8 cellular contexts compared by ENCODE assay signal in the genomic region with DNA sequence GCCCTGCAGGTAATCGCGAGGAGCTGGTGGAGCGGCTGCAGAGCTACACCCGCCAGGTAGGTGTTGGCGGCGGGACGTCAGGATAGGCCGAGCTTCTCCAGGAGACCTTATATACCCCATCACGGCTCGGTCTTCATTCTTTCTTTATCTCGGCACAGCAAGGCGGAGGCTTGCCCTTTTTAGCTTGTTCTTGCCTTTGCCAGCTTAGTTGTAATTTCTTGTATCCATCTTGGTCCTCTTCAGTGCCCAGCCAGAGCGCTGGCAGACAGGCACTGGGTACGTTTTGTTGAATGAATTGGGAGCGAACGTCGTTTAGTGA. TPM values are rescaled to one million over a fixed set of nuclear protein-coding genes. Genes with fewer than 3 reads are reported as not detected.
DNase-seq lines count a peak whose midpoint lies in the region; ATAC-seq, FAIRE-seq and TF ChIP-seq lines count a peak whose summit lies in the region.

No MANE protein-coding gene starts in this region.

- H3K27ac Mint-ChIP-seq in T-helper 17 cell, result peak overlapping the region; percentile 98

- H3K27me3 Mint-ChIP-seq in T-helper 17 cell, result no peaks in the 10 kb centered on the region

- TF ChIP-seq CTCF in fibroblast of villous mesenchyme (IDR thresholded peaks at IDR 0.05; ENCODE audit: insufficient read depth, low read depth, low read length), result no peak

- H3K9me3 ChIP-seq in T-helper 17 cell (ENCODE audit: control insufficient read depth, low read length, poor library complexity, severe bottlenecking), result no peaks in the 10 kb centered on the region

- H3K4me3 ChIP-seq in fibroblast of villous mesenchyme (ENCODE audit: low read depth, low read length) (peak overlapping the region; percentile 89), skeletal muscle cell (ENCODE audit: low read depth, low read length) (peak overlapping the region; percentile 97)

- H3K4me3 Mint-ChIP-seq in T-helper 17 cell, result peak overlapping the region; percentile 100

- TF ChIP-seq POLR2A in GM12891 (IDR thresholded peaks at IDR 0.05; ENCODE audit: low read depth, low read length), result no peak

- peaks cover 18% of the 10 kb centered on the region for H3K4me1 Mint-ChIP-seq in T-helper 17 cell

- no peak for FAIRE-seq in GM12891 (lab: Jason Lieb, UNC)

- no peak for DNase-seq in T-helper 17 cell
- no peak for DNase-seq in fibroblast of villous mesenchyme (ENCODE audit: low read depth)
- no peak for DNase-seq in skeletal muscle cell (ENCODE audit: low read depth)
- no peak for DNase-seq in GM12891 (ENCODE audit: insufficient read length, low spot score)
- DNase-seq in NCI-H524 treated with DMSO at 0.1 percent for 48 hours (lab: John Stamatoyannopoulos, UW), result no peak

- peaks cover 4% of the 10 kb centered on the region for H3K36me3 Mint-ChIP-seq in T-helper 17 cell (ENCODE audit: low read depth)

- ATAC-seq in GM18858 (IDR thresholded peaks at IDR 0.05; ENCODE audit: unreplicated experiment) (peak; percentile 3), T-helper 17 cell (peak; percentile 5), HG03175 (IDR thresholded peaks at IDR 0.05; ENCODE audit: unreplicated experiment) (no peak), HG03571 (IDR thresholded peaks at IDR 0.05; ENCODE audit: unreplicated experiment) (no peak)

TF ChIP-seq in GM12891, 5 proteins besides CTCF, POLR2A, EP300 and RAD21:
- no peak for TF ChIP-seq PAX5 (IDR thresholded peaks at IDR 0.05; ENCODE audit: insufficient read depth, low read length, severe bottlenecking)

RNA-seq across cellular contexts. Expression of a gene that starts 0.5 kb away (rescaled TPM):
- total RNA-seq in T-helper 17 cell (100 to 1,000 TPM; 187 to 208 TPM), fibroblast of villous mesenchyme (130 and 151 TPM in 2 replicates)
- polyA plus RNA-seq in GM12891 (2012; ENCODE audit: low read depth, missing spikeins), result 149 TPM

RNA-seq across cellular contexts. Expression of a gene that starts 3.7 kb away (rescaled TPM):
- total RNA-seq in T-helper 17 cell (not detected), fibroblast of villous mesenchyme (under 0.01 TPM in 1 of 2 replicates, not detected in the other)
- polyA plus RNA-seq in GM12891 (2012; ENCODE audit: low read depth, missing spikeins), result 0.10 TPM

RNA-seq across cellular contexts. Expression of a gene that starts 17.4 kb away (rescaled TPM):
- 100 to 1,000 TPM; 215 to 227 TPM for total RNA-seq in T-helper 17 cell
- total RNA-seq in fibroblast of villous mesenchyme, result 36.7 and 41.2 TPM in 2 replicates
- polyA plus RNA-seq in GM12891 (2012; ENCODE audit: low read depth, missing spikeins), result 52.7 TPM

RNA-seq across cellular contexts. Expression of a gene that starts 26.3 kb away (rescaled TPM):
- not detected for total RNA-seq in T-helper 17 cell
- under 0.01 and 0.43 TPM in 2 replicates for total RNA-seq in fibroblast of villous mesenchyme
- not detected for polyA plus RNA-seq in GM12891 (2012; ENCODE audit: low read depth, missing spikeins)

RNA-seq across cellular contexts. Expression of a gene that starts 40.8 kb away (rescaled TPM):
- total RNA-seq in T-helper 17 cell (not detected), fibroblast of villous mesenchyme (under 0.01 TPM in 1 of 2 replicates, not detected in the other)
- not detected for polyA plus RNA-seq in GM12891 (2012; ENCODE audit: low read depth, missing spikeins)

Comparison
In these comparisons a context has a peak if more than half of its experiments do, and no peak if none do; other contexts are left out.
1. ATAC-seq: peak in GM18858 (single experiment) and T-helper 17 cell (single experiment); none in HG03175 (single experiment) and HG03571 (single experiment).